ENCODE assay signal across 27 cellular contexts in genomic region chr2:131483981-131484505, GRCh38. TPM values are rescaled to one million over a fixed set of nuclear protein-coding genes. Genes with fewer than 3 reads are reported as not detected.
"Had no signal": no experiment of that assay in that cellular context is flagged by ENCODE, and none has a peak within 500 bp of the region (broad histone marks: within the 10 kb centered on the region; RNA-seq: fewer than 3 reads in every experiment).

No MANE protein-coding gene starts in this region.

- H3K36me3 ChIP-seq: gastrocnemius medialis, ovary, right lobe of liver had no signal

- H3K4me1 ChIP-seq: gastrocnemius medialis, right lobe of liver, tibial artery, upper lobe of left lung had no signal

- H3K9me3 Mint-ChIP-seq: dendritic cell treated with granulocyte-macrophage colony-stimulating factor and Interleukin-4, amounts not matched to agents 40 ng/mL and 50 ng/mL, for 4 days; effector memory CD8-positive, alpha-beta T cell; naive thymus-derived CD8-positive, alpha-beta T cell; stimulated activated memory B cell treated with anti-CD40 and anti-IgM and Interleukin-4, amounts not matched to agents 10 μg/mL and 1 μg/mL and 100 μg/mL, for 72 hours; stimulated activated naive CD8-positive, alpha-beta T cell treated with anti-CD3 and anti-CD28 coated beads, Interleukin-15, Interleukin-2, amounts not matched to agents 100 ng/mL and 50 ng/mL, for 24 hours had no signal

- DNase-seq: cerebellar nuclear complex; effector memory CD8-positive, alpha-beta T cell; gastrocnemius medialis; islet precursor cell; left ventricle myocardium inferior; mesendoderm; mucosa of descending colon; naive thymus-derived CD8-positive, alpha-beta T cell; ovary; right lobe of liver; stimulated activated CD4-positive, alpha-beta T cell treated with anti-CD3 and anti-CD28 coated beads, Interleukin-15, amount 100 ng/mL, for 24 hours; stimulated activated CD4-positive, alpha-beta T cell treated with anti-CD3 and anti-CD28 coated beads, Interleukin-1b, Interleukin-23, amount 100 ng/mL, for 48 hours; stimulated activated CD4-positive, alpha-beta T cell treated with anti-CD3 and anti-CD28 coated beads, Interleukin-4, amount 100 ng/mL, for 24 hours had no signal

- H3K4me3 ChIP-seq: esophagus muscularis mucosa, gastrocnemius medialis, left ventricle myocardium inferior, lung, mucosa of descending colon, ovary, right lobe of liver, tibial artery, upper lobe of left lung had no signal

- H3K27me3 ChIP-seq: esophagus muscularis mucosa, gastrocnemius medialis, ovary, right lobe of liver, tibial artery, upper lobe of left lung had no signal

- H3K27ac ChIP-seq: epithelial cell of prostate, esophagus muscularis mucosa, gastrocnemius medialis, left ventricle myocardium inferior, ovary, right lobe of liver, tibial artery, upper lobe of left lung had no signal

- H3K9me3 ChIP-seq: esophagus muscularis mucosa, gastrocnemius medialis, left ventricle myocardium inferior, mucosa of descending colon, ovary, right lobe of liver, tibial artery, upper lobe of left lung had no signal

- H3K27ac Mint-ChIP-seq: dendritic cell treated with granulocyte-macrophage colony-stimulating factor and Interleukin-4, amounts not matched to agents 40 ng/mL and 50 ng/mL, for 4 days; effector memory CD8-positive, alpha-beta T cell; naive thymus-derived CD8-positive, alpha-beta T cell; progenitor cell of endocrine pancreas; stimulated activated memory B cell treated with anti-CD40 and anti-IgM and Interleukin-4, amounts not matched to agents 10 μg/mL and 1 μg/mL and 100 μg/mL, for 72 hours; stimulated activated naive CD8-positive, alpha-beta T cell treated with anti-CD3 and anti-CD28 coated beads, Interleukin-15, Interleukin-2, amounts not matched to agents 100 ng/mL and 50 ng/mL, for 24 hours had no signal

- H3K4me3 Mint-ChIP-seq: dendritic cell treated with granulocyte-macrophage colony-stimulating factor and Interleukin-4, amounts not matched to agents 40 ng/mL and 50 ng/mL, for 4 days; effector memory CD8-positive, alpha-beta T cell; naive thymus-derived CD8-positive, alpha-beta T cell; stimulated activated memory B cell treated with anti-CD40 and anti-IgM and Interleukin-4, amounts not matched to agents 10 μg/mL and 1 μg/mL and 100 μg/mL, for 72 hours; stimulated activated naive CD8-positive, alpha-beta T cell treated with anti-CD3 and anti-CD28 coated beads, Interleukin-15, Interleukin-2, amounts not matched to agents 100 ng/mL and 50 ng/mL, for 24 hours had no signal

- H3K27me3 Mint-ChIP-seq: dendritic cell treated with granulocyte-macrophage colony-stimulating factor and Interleukin-4, amounts not matched to agents 40 ng/mL and 50 ng/mL, for 4 days; effector memory CD8-positive, alpha-beta T cell; naive thymus-derived CD8-positive, alpha-beta T cell; progenitor cell of endocrine pancreas; stimulated activated memory B cell treated with anti-CD40 and anti-IgM and Interleukin-4, amounts not matched to agents 10 μg/mL and 1 μg/mL and 100 μg/mL, for 72 hours; stimulated activated naive CD8-positive, alpha-beta T cell treated with anti-CD3 and anti-CD28 coated beads, Interleukin-15, Interleukin-2, amounts not matched to agents 100 ng/mL and 50 ng/mL, for 24 hours had no signal

- ATAC-seq: effector memory CD8-positive, alpha-beta T cell; gastrocnemius medialis; mucosa of descending colon; naive thymus-derived CD8-positive, alpha-beta T cell; right lobe of liver; stimulated activated memory B cell treated with anti-CD40 and anti-IgM and Interleukin-4, amounts not matched to agents 10 μg/mL and 1 μg/mL and 100 μg/mL, for 72 hours had no signal

- FAIRE-seq: colon had no signal

RNA-seq across cellular contexts. Expression of gene TUBA3D, which starts 8.1 kb away (rescaled TPM):
- total RNA-seq: esophagus muscularis mucosa; fibroblast of villous mesenchyme; lung; mucosa of descending colon; naive thymus-derived CD8-positive, alpha-beta T cell; progenitor cell of endocrine pancreas; renal cortical epithelial cell; temporal lobe; upper lobe of left lung had no signal
- polyA plus RNA-seq: naive thymus-derived CD8-positive, alpha-beta T cell; neural cell had no signal
